8 cellular contexts compared by ENCODE assay signal in the genomic region with DNA sequence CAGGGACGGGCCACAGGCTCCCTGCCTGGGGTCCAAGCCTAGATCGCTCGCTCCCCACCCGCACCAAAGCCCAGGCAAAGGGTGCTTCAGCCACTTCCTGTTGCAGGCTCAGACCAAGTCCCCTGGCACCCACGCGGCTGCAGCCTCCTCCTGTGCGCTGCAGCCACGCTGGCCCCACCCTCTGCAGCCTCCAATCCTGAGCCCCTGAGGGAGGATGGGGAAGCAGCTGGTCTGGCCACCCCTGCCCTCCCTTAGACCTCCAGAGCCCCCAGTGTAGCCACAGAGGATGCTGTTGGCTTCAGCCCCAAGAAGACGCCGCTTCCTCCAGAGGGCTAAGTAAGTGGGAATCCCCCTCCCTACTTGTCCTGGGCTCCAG. TPM values are rescaled to one million over a fixed set of nuclear protein-coding genes. Genes with fewer than 3 reads are reported as not detected.
DNase-seq lines count a peak whose midpoint lies in the region; ATAC-seq and TF ChIP-seq lines count a peak whose summit lies in the region.

No MANE protein-coding gene starts in this region.

- peaks cover 3 to 9% (median 9%) of the 10 kb centered on the region in 3 donors for H3K36me3 Mint-ChIP-seq in naive thymus-derived CD8-positive, alpha-beta T cell
- peaks cover 8% of the 10 kb centered on the region for H3K36me3 Mint-ChIP-seq in activated CD4-positive, alpha-beta memory T cell treated with anti-CD3 and anti-CD28 coated beads for 36 hours

- peak; percentile 59 for ATAC-seq in HG03520 (IDR thresholded peaks at IDR 0.05; ENCODE audit: unreplicated experiment)
- no peak for ATAC-seq in naive thymus-derived CD8-positive, alpha-beta T cell

- peak overlapping the region in 8 of 10 donors; percentile 66 to 97 (median 95) for H3K27ac Mint-ChIP-seq in naive thymus-derived CD8-positive, alpha-beta T cell
- H3K27ac Mint-ChIP-seq in activated CD4-positive, alpha-beta memory T cell treated with anti-CD3 and anti-CD28 coated beads for 36 hours = no peak overlapping the region

- no peak for TF ChIP-seq CTCF in GM20000 (IDR thresholded peaks at IDR 0.05; ENCODE audit: extremely low read depth, missing control alignments)

- H3K27me3 Mint-ChIP-seq in naive thymus-derived CD8-positive, alpha-beta T cell = no peaks in the 10 kb centered on the region
- no peaks in the 10 kb centered on the region for H3K27me3 Mint-ChIP-seq in activated CD4-positive, alpha-beta memory T cell treated with anti-CD3 and anti-CD28 coated beads for 36 hours

- H3K27ac ChIP-seq in caudate nucleus (ENCODE audit: low read depth, low read length) = peak overlapping the region; percentile 19

- CTCF ChIA-PET in activated CD4-positive, alpha-beta memory T cell treated with anti-CD3 and anti-CD28 coated beads for 36 hours (lab: Charles Lee) = no interaction called here

- POLR2A ChIA-PET in naive thymus-derived CD8-positive, alpha-beta T cell (lab: Charles Lee) = interaction anchor here (2.9 kb wide), 1 partner anchor 9 kb away, joined by 33 read pairs; the partner anchor contains the start of gene LIMK1
- POLR2A ChIA-PET in activated CD4-positive, alpha-beta memory T cell treated with anti-CD3 and anti-CD28 coated beads for 36 hours (lab: Charles Lee) = no interaction called here

- peak overlapping the region in 7 of 10 donors; percentile 29 to 90 (median 86) for H3K4me3 Mint-ChIP-seq in naive thymus-derived CD8-positive, alpha-beta T cell
- H3K4me3 Mint-ChIP-seq in activated CD4-positive, alpha-beta memory T cell treated with anti-CD3 and anti-CD28 coated beads for 36 hours = no peak overlapping the region

- peak; percentile 42 for DNase-seq in EH (ENCODE audit: low read depth)
- peak; percentile 85 for DNase-seq in GM20000 (ENCODE audit: low spot score)
- peak in 14 of 61 donors; percentile 1 to 44 (median 14) for DNase-seq in caudate nucleus (lab: John Stamatoyannopoulos, UW)
- peak in 1 of 10 donors; percentile 15 for DNase-seq in naive thymus-derived CD8-positive, alpha-beta T cell
- no peak for DNase-seq in activated CD4-positive, alpha-beta memory T cell treated with anti-CD3 and anti-CD28 coated beads for 36 hours
- DNase-seq in kidney tubule cell (ENCODE audit: low spot score) = no peak
- no peak for DNase-seq in DMS 273 (lab: John Stamatoyannopoulos, UW; ENCODE audit: unreplicated experiment)

- intact Hi-C loops in activated CD4-positive, alpha-beta memory T cell treated with anti-CD3 and anti-CD28 coated beads for 36 hours (cut with micrococcal nuclease) = no loop called here

- H3K9me3 Mint-ChIP-seq in naive thymus-derived CD8-positive, alpha-beta T cell = peaks cover 0 to 2% (median 0%) of the 10 kb centered on the region in 9 donors
- peaks cover 4% of the 10 kb centered on the region for H3K9me3 Mint-ChIP-seq in activated CD4-positive, alpha-beta memory T cell treated with anti-CD3 and anti-CD28 coated beads for 36 hours

- peaks cover 11 to 32% (median 24%) of the 10 kb centered on the region in 4 donors for H3K4me1 Mint-ChIP-seq in naive thymus-derived CD8-positive, alpha-beta T cell
- H3K4me1 Mint-ChIP-seq in activated CD4-positive, alpha-beta memory T cell treated with anti-CD3 and anti-CD28 coated beads for 36 hours (ENCODE audit: low read depth) = peaks cover 17% of the 10 kb centered on the region

RNA-seq across cellular contexts. Expression of gene LIMK1, which starts 9.3 kb away (rescaled TPM):
- 10 to 100 TPM; 14.1 to 14.6 TPM for total RNA-seq in naive thymus-derived CD8-positive, alpha-beta T cell
- 1 to 10 TPM; 2.8 to 4.8 (median 3.4) TPM for polyA plus RNA-seq in naive thymus-derived CD8-positive, alpha-beta T cell
- total RNA-seq in activated CD4-positive, alpha-beta memory T cell treated with anti-CD3 and anti-CD28 coated beads for 36 hours = 10 to 100 TPM; 16.4 to 16.9 TPM

Comparison
In these comparisons a context has a peak if more than half of its experiments do, and no peak if none do; other contexts are left out.
1. DNase-seq: peak in EH (single experiment) and GM20000 (single experiment); none in activated CD4-positive, alpha-beta memory T cell treated with anti-CD3 and anti-CD28 coated beads for 36 hours (single experiment), kidney tubule cell (single experiment) and DMS 273 (single experiment).